8 cellular contexts compared by ENCODE assay signal in genomic region chr9:70601000-70601929, GRCh38.
DNase-seq lines count a peak whose midpoint lies in the region; ATAC-seq and FAIRE-seq lines count a peak whose summit lies in the region.

No MANE protein-coding gene starts in this region.

- DNase-seq in ELF-1 (ENCODE audit: low read depth, low spot score) (peak; percentile 19), NCI-H82 treated with DMSO at 0.1 percent for 48 hours (lab: John Stamatoyannopoulos, UW; ENCODE audit: unreplicated experiment) (peak; percentile 33), midbrain (lab: John Stamatoyannopoulos, UW) (peak; percentile 86), aorta (peak; percentile 93 to 97), NCI-H1436 (lab: John Stamatoyannopoulos, UW) (no peak), GM19238 (ENCODE audit: insufficient read length, low spot score) (no peak), iPS-NIHi11 (ENCODE audit: low spot score) (no peak)

- WGBS in aorta, 2 donors = 5 to 6% methylated on average over 30 of the region's 30 CpGs

- H3K4me3 ChIP-seq in aorta (ENCODE audit: low read length in 2 of 2) = no peak overlapping the region

- peak; percentile 89 for ATAC-seq in aorta (ENCODE audit: low FRiP score)

- FAIRE-seq in endometrium (lab: Jason Lieb, UNC) = peak; percentile 4

- H3K36me3 ChIP-seq in aorta (ENCODE audit: control insufficient read depth in 1 of 2, insufficient read depth in 2 of 2, low read length in 1 of 2) = no peaks in the 10 kb centered on the region

- intact Hi-C loops in aorta (cut with DNase I) = loop anchor here (1.0 to 10.0 kb wide), 9 partner anchors 119 to 626 kb away; partner anchors contain the start of gene SMC5 (in 1 of the 2)

- no peaks in the 10 kb centered on the region for H3K9me3 ChIP-seq in aorta (ENCODE audit: control insufficient read depth, low read length)

- H3K27ac ChIP-seq in aorta (ENCODE audit: low read depth in 1 of 2, low read length in 2 of 2) = peak overlapping the region; percentile 45 to 98

- no peaks in the 10 kb centered on the region for H3K27me3 ChIP-seq in aorta (ENCODE audit: control insufficient read depth in 1 of 2, insufficient read depth in 2 of 2, low read length in 1 of 2)

- peaks cover 2 to 3% of the 10 kb centered on the region in 2 donors for H3K4me1 ChIP-seq in aorta (ENCODE audit: control insufficient read depth in 1 of 2, insufficient read depth in 2 of 2, low read length in 2 of 2)

Comparison
In these comparisons a context has a peak if more than half of its experiments do, and no peak if none do; other contexts are left out.
1. DNase-seq: peak in ELF-1 (single experiment), NCI-H82 treated with DMSO at 0.1 percent for 48 hours (single experiment), midbrain (single experiment) and aorta (2 of 2); none in NCI-H1436 (single experiment), GM19238 (single experiment) and iPS-NIHi11 (single experiment).